In the genomic region with DNA sequence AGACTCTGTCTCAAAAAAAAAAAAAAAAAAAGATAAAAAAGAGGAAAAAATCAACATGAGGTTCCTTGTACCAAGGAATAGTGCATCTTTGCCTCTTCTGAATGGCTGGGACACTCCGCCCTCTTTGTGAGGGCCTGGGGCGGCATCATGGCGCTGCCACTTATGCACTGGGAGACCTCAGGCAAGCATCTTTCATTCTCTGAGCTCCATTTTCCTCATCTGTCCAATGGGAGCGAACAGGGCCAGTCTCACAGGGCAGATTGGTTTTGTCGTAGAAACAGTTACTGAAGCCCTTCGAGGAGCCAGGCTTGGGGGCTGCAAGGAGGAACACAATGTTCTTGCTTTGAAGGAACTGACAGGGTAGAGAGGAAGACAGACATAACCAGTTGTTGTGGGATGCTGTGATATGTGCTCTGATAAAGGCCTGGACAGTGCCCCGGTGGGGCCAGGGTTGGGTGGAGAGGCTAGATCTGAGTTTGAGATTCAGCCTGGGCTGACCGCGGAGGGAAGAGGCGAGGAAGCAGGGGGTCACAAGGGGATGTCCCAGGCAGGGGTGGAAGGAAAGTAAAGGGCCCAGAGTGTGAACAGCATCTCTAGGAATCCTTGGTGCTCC, we compare ENCODE assay signal across 1 cellular context.
TF ChIP-seq lines count a peak whose summit lies in the region.

No MANE protein-coding gene starts in this region.

TF ChIP-seq in GM23338, 12 proteins besides CTCF, POLR2A, EP300 and RAD21:
- TF ChIP-seq, protein P1, sequence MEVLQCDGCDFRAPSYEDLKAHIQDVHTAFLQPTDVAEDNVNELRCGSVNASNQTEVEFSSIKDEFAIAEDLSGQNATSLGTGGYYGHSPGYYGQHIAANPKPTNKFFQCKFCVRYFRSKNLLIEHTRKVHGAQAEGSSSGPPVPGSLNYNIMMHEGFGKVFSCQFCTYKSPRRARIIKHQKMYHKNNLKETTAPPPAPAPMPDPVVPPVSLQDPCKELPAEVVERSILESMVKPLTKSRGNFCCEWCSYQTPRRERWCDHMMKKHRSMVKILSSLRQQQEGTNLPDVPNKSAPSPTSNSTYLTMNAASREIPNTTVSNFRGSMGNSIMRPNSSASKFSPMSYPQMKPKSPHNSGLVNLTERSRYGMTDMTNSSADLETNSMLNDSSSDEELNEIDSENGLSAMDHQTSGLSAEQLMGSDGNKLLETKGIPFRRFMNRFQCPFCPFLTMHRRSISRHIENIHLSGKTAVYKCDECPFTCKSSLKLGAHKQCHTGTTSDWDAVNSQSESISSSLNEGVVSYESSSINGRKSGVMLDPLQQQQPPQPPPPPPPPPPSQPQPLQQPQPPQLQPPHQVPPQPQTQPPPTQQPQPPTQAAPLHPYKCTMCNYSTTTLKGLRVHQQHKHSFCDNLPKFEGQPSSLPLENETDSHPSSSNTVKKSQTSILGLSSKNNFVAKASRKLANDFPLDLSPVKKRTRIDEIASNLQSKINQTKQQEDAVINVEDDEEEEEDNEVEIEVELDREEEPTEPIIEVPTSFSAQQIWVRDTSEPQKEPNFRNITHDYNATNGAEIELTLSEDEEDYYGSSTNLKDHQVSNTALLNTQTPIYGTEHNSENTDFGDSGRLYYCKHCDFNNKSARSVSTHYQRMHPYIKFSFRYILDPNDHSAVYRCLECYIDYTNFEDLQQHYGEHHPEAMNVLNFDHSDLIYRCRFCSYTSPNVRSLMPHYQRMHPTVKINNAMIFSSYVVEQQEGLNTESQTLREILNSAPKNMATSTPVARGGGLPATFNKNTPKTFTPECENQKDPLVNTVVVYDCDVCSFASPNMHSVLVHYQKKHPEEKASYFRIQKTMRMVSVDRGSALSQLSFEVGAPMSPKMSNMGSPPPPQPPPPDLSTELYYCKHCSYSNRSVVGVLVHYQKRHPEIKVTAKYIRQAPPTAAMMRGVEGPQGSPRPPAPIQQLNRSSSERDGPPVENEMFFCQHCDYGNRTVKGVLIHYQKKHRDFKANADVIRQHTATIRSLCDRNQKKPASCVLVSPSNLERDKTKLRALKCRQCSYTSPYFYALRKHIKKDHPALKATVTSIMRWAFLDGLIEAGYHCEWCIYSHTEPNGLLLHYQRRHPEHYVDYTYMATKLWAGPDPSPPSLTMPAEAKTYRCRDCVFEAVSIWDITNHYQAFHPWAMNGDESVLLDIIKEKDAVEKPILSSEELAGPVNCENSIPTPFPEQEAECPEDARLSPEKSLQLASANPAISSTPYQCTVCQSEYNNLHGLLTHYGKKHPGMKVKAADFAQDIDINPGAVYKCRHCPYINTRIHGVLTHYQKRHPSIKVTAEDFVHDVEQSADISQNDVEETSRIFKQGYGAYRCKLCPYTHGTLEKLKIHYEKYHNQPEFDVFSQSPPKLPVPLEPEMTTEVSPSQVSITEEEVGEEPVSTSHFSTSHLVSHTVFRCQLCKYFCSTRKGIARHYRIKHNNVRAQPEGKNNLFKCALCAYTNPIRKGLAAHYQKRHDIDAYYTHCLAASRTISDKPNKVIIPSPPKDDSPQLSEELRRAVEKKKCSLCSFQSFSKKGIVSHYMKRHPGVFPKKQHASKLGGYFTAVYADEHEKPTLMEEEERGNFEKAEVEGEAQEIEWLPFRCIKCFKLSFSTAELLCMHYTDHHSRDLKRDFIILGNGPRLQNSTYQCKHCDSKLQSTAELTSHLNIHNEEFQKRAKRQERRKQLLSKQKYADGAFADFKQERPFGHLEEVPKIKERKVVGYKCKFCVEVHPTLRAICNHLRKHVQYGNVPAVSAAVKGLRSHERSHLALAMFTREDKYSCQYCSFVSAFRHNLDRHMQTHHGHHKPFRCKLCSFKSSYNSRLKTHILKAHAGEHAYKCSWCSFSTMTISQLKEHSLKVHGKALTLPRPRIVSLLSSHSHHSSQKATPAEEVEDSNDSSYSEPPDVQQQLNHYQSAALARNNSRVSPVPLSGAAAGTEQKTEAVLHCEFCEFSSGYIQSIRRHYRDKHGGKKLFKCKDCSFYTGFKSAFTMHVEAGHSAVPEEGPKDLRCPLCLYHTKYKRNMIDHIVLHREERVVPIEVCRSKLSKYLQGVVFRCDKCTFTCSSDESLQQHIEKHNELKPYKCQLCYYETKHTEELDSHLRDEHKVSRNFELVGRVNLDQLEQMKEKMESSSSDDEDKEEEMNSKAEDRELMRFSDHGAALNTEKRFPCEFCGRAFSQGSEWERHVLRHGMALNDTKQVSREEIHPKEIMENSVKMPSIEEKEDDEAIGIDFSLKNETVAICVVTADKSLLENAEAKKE (CRISPR knock-in tag; IDR thresholded peaks at IDR 0.05), result no peak
- TF ChIP-seq, protein P2, sequence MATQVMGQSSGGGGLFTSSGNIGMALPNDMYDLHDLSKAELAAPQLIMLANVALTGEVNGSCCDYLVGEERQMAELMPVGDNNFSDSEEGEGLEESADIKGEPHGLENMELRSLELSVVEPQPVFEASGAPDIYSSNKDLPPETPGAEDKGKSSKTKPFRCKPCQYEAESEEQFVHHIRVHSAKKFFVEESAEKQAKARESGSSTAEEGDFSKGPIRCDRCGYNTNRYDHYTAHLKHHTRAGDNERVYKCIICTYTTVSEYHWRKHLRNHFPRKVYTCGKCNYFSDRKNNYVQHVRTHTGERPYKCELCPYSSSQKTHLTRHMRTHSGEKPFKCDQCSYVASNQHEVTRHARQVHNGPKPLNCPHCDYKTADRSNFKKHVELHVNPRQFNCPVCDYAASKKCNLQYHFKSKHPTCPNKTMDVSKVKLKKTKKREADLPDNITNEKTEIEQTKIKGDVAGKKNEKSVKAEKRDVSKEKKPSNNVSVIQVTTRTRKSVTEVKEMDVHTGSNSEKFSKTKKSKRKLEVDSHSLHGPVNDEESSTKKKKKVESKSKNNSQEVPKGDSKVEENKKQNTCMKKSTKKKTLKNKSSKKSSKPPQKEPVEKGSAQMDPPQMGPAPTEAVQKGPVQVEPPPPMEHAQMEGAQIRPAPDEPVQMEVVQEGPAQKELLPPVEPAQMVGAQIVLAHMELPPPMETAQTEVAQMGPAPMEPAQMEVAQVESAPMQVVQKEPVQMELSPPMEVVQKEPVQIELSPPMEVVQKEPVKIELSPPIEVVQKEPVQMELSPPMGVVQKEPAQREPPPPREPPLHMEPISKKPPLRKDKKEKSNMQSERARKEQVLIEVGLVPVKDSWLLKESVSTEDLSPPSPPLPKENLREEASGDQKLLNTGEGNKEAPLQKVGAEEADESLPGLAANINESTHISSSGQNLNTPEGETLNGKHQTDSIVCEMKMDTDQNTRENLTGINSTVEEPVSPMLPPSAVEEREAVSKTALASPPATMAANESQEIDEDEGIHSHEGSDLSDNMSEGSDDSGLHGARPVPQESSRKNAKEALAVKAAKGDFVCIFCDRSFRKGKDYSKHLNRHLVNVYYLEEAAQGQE (IDR thresholded peaks at IDR 0.05; ENCODE audit: unreplicated experiment), result no peak
- no peak for TF ChIP-seq EZH2phosphoT487 (IDR thresholded peaks at IDR 0.05; ENCODE audit: unreplicated experiment)
- no peak for TF ChIP-seq JUNB (IDR thresholded peaks at IDR 0.05; ENCODE audit: unreplicated experiment)
- no peak for TF ChIP-seq ZNF331 (CRISPR knock-in tag; IDR thresholded peaks at IDR 0.05; ENCODE audit: low read depth)
- TF ChIP-seq, protein P3, sequence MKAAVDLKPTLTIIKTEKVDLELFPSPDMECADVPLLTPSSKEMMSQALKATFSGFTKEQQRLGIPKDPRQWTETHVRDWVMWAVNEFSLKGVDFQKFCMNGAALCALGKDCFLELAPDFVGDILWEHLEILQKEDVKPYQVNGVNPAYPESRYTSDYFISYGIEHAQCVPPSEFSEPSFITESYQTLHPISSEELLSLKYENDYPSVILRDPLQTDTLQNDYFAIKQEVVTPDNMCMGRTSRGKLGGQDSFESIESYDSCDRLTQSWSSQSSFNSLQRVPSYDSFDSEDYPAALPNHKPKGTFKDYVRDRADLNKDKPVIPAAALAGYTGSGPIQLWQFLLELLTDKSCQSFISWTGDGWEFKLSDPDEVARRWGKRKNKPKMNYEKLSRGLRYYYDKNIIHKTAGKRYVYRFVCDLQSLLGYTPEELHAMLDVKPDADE (IDR thresholded peaks at IDR 0.05), result no peak
- TF ChIP-seq EZH2 (IDR thresholded peaks at IDR 0.05; ENCODE audit: low read depth, unreplicated experiment), result no peak
- TF ChIP-seq NANOG (IDR thresholded peaks at IDR 0.05; ENCODE audit: borderline replicate concordance), result no peak
